ENCODE assay signal across 7 cellular contexts in genomic region chr17:77528516-77529327, GRCh38.
A peak's percentile ranks its signal among the peaks of the same experiment; 100 is the strongest.
DNase-seq lines count a peak whose midpoint lies in the region; ATAC-seq and TF ChIP-seq lines count a peak whose summit lies in the region.

No MANE protein-coding gene starts in this region.

- no peak overlapping the region for H2BK20ac ChIP-seq in IMR-90 (ENCODE audit: low read depth, low read length)

- intact Hi-C loops in IMR-90 (cut with micrococcal nuclease), result no loop called here
- intact Hi-C loops in gastrocnemius medialis (cut with DNase I; ENCODE audit: low total_unique reads), result no loop called here

- POLR2A ChIA-PET in IMR-90 (lab: Charles Lee; ENCODE audit: unreplicated experiment), result interaction anchor here (0.5 kb wide), 1 partner anchor 10 kb away, joined by 3 read pairs; no protein-coding TSS in a partner anchor

- no peak overlapping the region for H3K4ac ChIP-seq in IMR-90 (ENCODE audit: low read depth, low read length)

- CTCF ChIA-PET in IMR-90 (lab: Yijun Ruan, JAX), result no interaction called here

- no peak overlapping the region for H4K5ac ChIP-seq in IMR-90 (ENCODE audit: low read depth, low read length)

- dilution Hi-C loops in IMR-90 (cut with HindIII; ENCODE audit: low sequenced_read_pairs, unreplicated experiment), result no loop called here

- peaks cover 38% of the 10 kb centered on the region for H3K27me3 ChIP-seq in IMR-90 (ENCODE audit: control insufficient read depth, insufficient read depth, low read length)
- H3K27me3 ChIP-seq in SJSA1 (replicated peaks), result peaks cover 32% of the 10 kb centered on the region
- H3K27me3 ChIP-seq in Karpas-422 (ENCODE audit: low read length), result no peaks in the 10 kb centered on the region
- peaks cover 15 to 24% (median 24%) of the 10 kb centered on the region in 3 donors for H3K27me3 ChIP-seq in gastrocnemius medialis

- no TSS peak for BruUV-seq in IMR-90 (replicated peaks; lab: Mats Ljungman, UMichigan)

- no peak overlapping the region for H3K4me3 Mint-ChIP-seq in endothelial cell (ENCODE audit: unreplicated experiment)

- no peak overlapping the region for H4K91ac ChIP-seq in IMR-90 (ENCODE audit: insufficient read depth, low read depth, low read length)

- H4K8ac ChIP-seq in IMR-90 (ENCODE audit: low read depth in 2 of 2, low read length in 2 of 2), result no peak overlapping the region

- no peak for TF ChIP-seq RAD21 in IMR-90 (IDR thresholded peaks at IDR 0.05; ENCODE audit: low read length)

- no peak overlapping the region for H2BK5ac ChIP-seq in IMR-90 (ENCODE audit: low read depth, low read length, poor library complexity, severe bottlenecking)

- no peak overlapping the region for H3K27ac ChIP-seq in IMR-90 (ENCODE audit: insufficient read depth, low read length)
- no peak overlapping the region for H3K27ac ChIP-seq in SJSA1
- H3K27ac ChIP-seq in Karpas-422 (ENCODE audit: low read length), result no peak overlapping the region
- no peak overlapping the region for H3K27ac ChIP-seq in gastrocnemius medialis

- H2BK120ac ChIP-seq in IMR-90 (ENCODE audit: low read depth, low read length), result no peak overlapping the region

- peaks cover 13% of the 10 kb centered on the region for H3K36me3 Mint-ChIP-seq in endothelial cell (ENCODE audit: low read depth, unreplicated experiment)

- TF ChIP-seq CTCF in IMR-90 (conservative IDR thresholded peaks at IDR 0.05; ENCODE audit: low read depth, low read length) (no peak), endothelial cell (IDR thresholded peaks at IDR 0.05; ENCODE audit: unreplicated experiment) (no peak), retinal pigment epithelial cell (conservative IDR thresholded peaks at IDR 0.05; ENCODE audit: low read depth, low read length) (peak; percentile 14), gastrocnemius medialis (IDR thresholded peaks at IDR 0.05 in 4 of 5, conservative IDR thresholded peaks at IDR 0.05 in 1 of 5) (no peak)

- H3K9me2 ChIP-seq in Karpas-422 (replicated peaks; ENCODE audit: insufficient read depth, low read length), result no peaks in the 10 kb centered on the region

- no peak overlapping the region for H3K56ac ChIP-seq in IMR-90 (ENCODE audit: extremely low read depth, insufficient read depth, low read length)

- H3K9me1 ChIP-seq in IMR-90 (ENCODE audit: insufficient read depth, low read length), result no peaks in the 10 kb centered on the region

- H3K4me1 Mint-ChIP-seq in endothelial cell (ENCODE audit: unreplicated experiment), result no peaks in the 10 kb centered on the region

- in situ Hi-C loops in IMR-90 (cut with MboI; ENCODE audit: low sequenced_read_pairs) (no loop called here), gastrocnemius medialis (cut with MboI; ENCODE audit: low sequenced_read_pairs in 4 of 4) (no loop called here)

- H3K4me2 ChIP-seq in IMR-90 (ENCODE audit: low read depth, low read length), result peak overlapping the region; percentile 69; the same call in 1 of the 2 replicates
- no peak overlapping the region for H3K4me2 ChIP-seq in Karpas-422 (ENCODE audit: low read depth, low read length, poor library complexity, severe bottlenecking)

- WGBS in IMR-90 (ENCODE audit: extremely low coverage in 2 of 2, insufficient read length in 1 of 2), 2 experiments, result 6% methylated on average over 33 of the region's 66 CpGs; no CpG with 5 or more reads in 1 of the 2 experiments

- no peaks in the 10 kb centered on the region for H3K36me3 ChIP-seq in IMR-90 (ENCODE audit: control insufficient read depth, insufficient read depth, low read length)
- no peaks in the 10 kb centered on the region for H3K36me3 ChIP-seq in SJSA1
- H3K36me3 ChIP-seq in Karpas-422 (ENCODE audit: insufficient read depth, low read length), result no peaks in the 10 kb centered on the region
- no peaks in the 10 kb centered on the region for H3K36me3 ChIP-seq in gastrocnemius medialis

- ATAC-seq in IMR-90 (ENCODE audit: low read depth) (peak; percentile 75), GM21619 (IDR thresholded peaks at IDR 0.05; ENCODE audit: unreplicated experiment) (no peak), gastrocnemius medialis (no peak)

- H2AK9ac ChIP-seq in IMR-90 (replicated peaks; ENCODE audit: low read depth, low read length, poor library complexity), result no peak overlapping the region

- H3K9ac ChIP-seq in IMR-90 (ENCODE audit: low read depth, low read length), result no peak overlapping the region
- H3K9ac ChIP-seq in Karpas-422 (ENCODE audit: low read length), result no peak overlapping the region

- H3K79me1 ChIP-seq in IMR-90 (ENCODE audit: low read depth in 1 of 2, low read length in 2 of 2), result no peaks in the 10 kb centered on the region

- peak overlapping the region; percentile 76 for H2AFZ ChIP-seq in IMR-90 (replicated peaks; ENCODE audit: low read length, poor library complexity)
- no peak overlapping the region for H2AFZ ChIP-seq in Karpas-422 (ENCODE audit: low read length)

- no peak overlapping the region for H2AK5ac ChIP-seq in IMR-90 (ENCODE audit: low read depth, low read length)

- H3K14ac ChIP-seq in IMR-90 (replicated peaks; ENCODE audit: low read depth, low read length), result no peak overlapping the region

- no peak overlapping the region for H3K18ac ChIP-seq in IMR-90 (ENCODE audit: low read depth, low read length)

- H3K9me3 ChIP-seq in IMR-90 (ENCODE audit: control insufficient read depth, insufficient read depth, low read length) (peaks cover 6% of the 10 kb centered on the region), SJSA1 (replicated peaks) (no peaks in the 10 kb centered on the region), Karpas-422 (ENCODE audit: low read length) (no peaks in the 10 kb centered on the region), gastrocnemius medialis (no peaks in the 10 kb centered on the region)

- no peak for TF ChIP-seq POLR2A in IMR-90 (IDR thresholded peaks at IDR 0.05; ENCODE audit: low read depth, low read length)
- TF ChIP-seq POLR2A in gastrocnemius medialis (IDR thresholded peaks at IDR 0.05), result no peak

- H4K20me1 ChIP-seq in IMR-90 (ENCODE audit: insufficient read depth, low read length) (no peaks in the 10 kb centered on the region), Karpas-422 (ENCODE audit: insufficient read depth, low read depth, low read length) (no peaks in the 10 kb centered on the region)

- DNase-seq in IMR-90, result no peak
- no peak for DNase-seq in SJSA1 (ENCODE audit: low read depth in 1 of 2, low spot score in 2 of 2)
- peak; percentile 45 for DNase-seq in endothelial cell (ENCODE audit: low spot score)
- DNase-seq in retinal pigment epithelial cell (ENCODE audit: low read depth), result no peak
- no peak for DNase-seq in Karpas-422
- DNase-seq in gastrocnemius medialis, result no peak

- H3K79me2 ChIP-seq in Karpas-422 (ENCODE audit: low read length), result no peaks in the 10 kb centered on the region

- no peak overlapping the region for H2BK15ac ChIP-seq in IMR-90 (ENCODE audit: low read depth, low read length)

- H3K4me1 ChIP-seq in IMR-90 (ENCODE audit: control insufficient read depth, insufficient read depth, low read length) (no peaks in the 10 kb centered on the region), SJSA1 (replicated peaks) (peaks cover 6% of the 10 kb centered on the region), Karpas-422 (ENCODE audit: low read length) (no peaks in the 10 kb centered on the region), gastrocnemius medialis (peaks cover 0 to 6% of the 10 kb centered on the region in 2 donors)

- no peak overlapping the region for H3K27ac Mint-ChIP-seq in endothelial cell (ENCODE audit: unreplicated experiment)

- H3K9me3 Mint-ChIP-seq in endothelial cell (ENCODE audit: unreplicated experiment), result no peaks in the 10 kb centered on the region

- peaks cover 14% of the 10 kb centered on the region for H3K27me3 Mint-ChIP-seq in endothelial cell (ENCODE audit: unreplicated experiment)

- H3K23ac ChIP-seq in IMR-90 (ENCODE audit: low read depth, low read length), result no peak overlapping the region

- H3K4me3 ChIP-seq in IMR-90 (ENCODE audit: insufficient read depth, low read depth, low read length), result no peak overlapping the region
- H3K4me3 ChIP-seq in SJSA1, result peak overlapping the region; percentile 15
- H3K4me3 ChIP-seq in retinal pigment epithelial cell (ENCODE audit: low read length), result peak overlapping the region; percentile 20
- no peak overlapping the region for H3K4me3 ChIP-seq in Karpas-422 (ENCODE audit: low read length)
- peak overlapping the region in 2 of 4 donors; percentile 18 to 41 for H3K4me3 ChIP-seq in gastrocnemius medialis

TF ChIP-seq in IMR-90, 13 proteins besides CTCF, POLR2A, EP300 and RAD21:
- TF ChIP-seq MAZ (IDR thresholded peaks at IDR 0.05; ENCODE audit: borderline replicate concordance, low read depth, low read length), result no peak
- no peak for TF ChIP-seq FOS (IDR thresholded peaks at IDR 0.05; ENCODE audit: low read depth, low read length)
- no peak for TF ChIP-seq USF2 (IDR thresholded peaks at IDR 0.05; ENCODE audit: low read depth, low read length)
- TF ChIP-seq BHLHE40 (IDR thresholded peaks at IDR 0.05; ENCODE audit: low read depth, low read length), result no peak
- no peak for TF ChIP-seq RFX5 (IDR thresholded peaks at IDR 0.05; ENCODE audit: low read depth, low read length)
- TF ChIP-seq MXI1 (IDR thresholded peaks at IDR 0.05; ENCODE audit: borderline replicate concordance, low read depth, low read length), result no peak
- no peak for TF ChIP-seq CEBPB (IDR thresholded peaks at IDR 0.05; ENCODE audit: low read depth, low read length)
- TF ChIP-seq, protein P1, sequence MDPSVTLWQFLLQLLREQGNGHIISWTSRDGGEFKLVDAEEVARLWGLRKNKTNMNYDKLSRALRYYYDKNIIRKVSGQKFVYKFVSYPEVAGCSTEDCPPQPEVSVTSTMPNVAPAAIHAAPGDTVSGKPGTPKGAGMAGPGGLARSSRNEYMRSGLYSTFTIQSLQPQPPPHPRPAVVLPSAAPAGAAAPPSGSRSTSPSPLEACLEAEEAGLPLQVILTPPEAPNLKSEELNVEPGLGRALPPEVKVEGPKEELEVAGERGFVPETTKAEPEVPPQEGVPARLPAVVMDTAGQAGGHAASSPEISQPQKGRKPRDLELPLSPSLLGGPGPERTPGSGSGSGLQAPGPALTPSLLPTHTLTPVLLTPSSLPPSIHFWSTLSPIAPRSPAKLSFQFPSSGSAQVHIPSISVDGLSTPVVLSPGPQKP (IDR thresholded peaks at IDR 0.05; ENCODE audit: borderline replicate concordance, low read depth, low read length), result no peak
- TF ChIP-seq CHD1 (IDR thresholded peaks at IDR 0.05; ENCODE audit: low read depth, low read length), result no peak
- no peak for TF ChIP-seq MAFK (IDR thresholded peaks at IDR 0.05; ENCODE audit: low read depth, low read length)

Comparison
In these comparisons a context has a peak if more than half of its experiments do, and no peak if none do; other contexts are left out.
1. H3K4me3 ChIP-seq: peak in SJSA1 (single experiment) and retinal pigment epithelial cell (single experiment); none in IMR-90 (single experiment) and Karpas-422 (single experiment).